Comparison of ENCODE assay signal across 8 cellular contexts in the genomic region with DNA sequence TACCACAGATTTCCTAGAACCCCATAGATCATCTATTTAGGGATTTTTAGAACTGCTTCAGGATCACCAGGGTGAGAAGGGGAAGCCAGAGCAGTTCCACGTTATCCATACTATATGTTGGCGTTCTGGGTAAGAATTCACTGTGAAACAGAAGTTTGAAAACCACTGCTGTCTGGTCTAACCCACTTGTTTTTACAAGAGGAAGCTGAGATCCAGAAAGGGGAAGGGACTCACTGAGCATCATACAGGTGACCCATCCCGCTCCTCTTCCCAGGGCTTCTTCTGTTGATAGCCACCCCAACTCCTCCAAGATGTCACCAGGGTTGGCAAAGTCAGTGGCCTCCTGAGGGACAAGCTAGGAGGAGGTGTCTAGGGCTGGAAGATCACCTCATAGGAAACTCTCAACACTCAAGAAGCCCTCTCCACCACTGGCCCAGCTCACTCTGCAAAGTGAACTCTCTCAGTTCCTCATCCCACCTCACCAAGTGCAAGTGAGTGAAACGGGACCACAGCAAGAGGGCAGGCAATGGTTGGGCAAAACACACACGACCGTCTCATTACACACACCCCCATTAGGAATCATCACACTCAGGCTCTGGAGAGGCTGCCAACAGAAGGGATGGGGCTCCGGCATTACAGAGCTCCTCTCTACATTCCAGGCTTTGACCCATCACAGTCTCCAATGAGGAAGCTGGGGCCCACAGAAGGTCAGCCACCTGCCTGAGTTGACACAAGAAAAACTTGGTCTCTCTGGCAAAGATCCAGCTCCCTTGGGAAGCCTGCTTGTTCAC. TPM values are rescaled to one million over a fixed set of nuclear protein-coding genes. Genes with fewer than 3 reads are reported as not detected.
DNase-seq lines count a peak whose midpoint lies in the region; ATAC-seq and TF ChIP-seq lines count a peak whose summit lies in the region.

No MANE protein-coding gene starts in this region.

- in situ Hi-C loops in ACHN (cut with HindIII; ENCODE audit: low pct_ligation_motif_present, low pct_unique_long_range_greater_than_20kb, low sequenced_read_pairs), result no loop called here

- no peaks in the 10 kb centered on the region for H3K9me3 Mint-ChIP-seq in naive thymus-derived CD8-positive, alpha-beta T cell

- H3K27ac Mint-ChIP-seq in naive thymus-derived CD8-positive, alpha-beta T cell, result peak overlapping the region in 6 of 10 donors; percentile 2 to 73 (median 48)

- DNase-seq in OCI-M1 (lab: John Stamatoyannopoulos, UW) (peak; percentile 15), HCEC 1CT (no peak), ACHN (no peak)
- DNase-seq in naive thymus-derived CD8-positive, alpha-beta T cell, result no peak
- DNase-seq in activated naive CD4-positive, alpha-beta T cell treated with Interleukin-2 at 50 U/mL for 16 hours, result no peak

- peaks cover 4 to 21% (median 18%) of the 10 kb centered on the region in 5 donors for H3K27me3 Mint-ChIP-seq in naive thymus-derived CD8-positive, alpha-beta T cell

- ATAC-seq in GM21619 (IDR thresholded peaks at IDR 0.05; ENCODE audit: unreplicated experiment) (peak; percentile 52), GM21515 (IDR thresholded peaks at IDR 0.05; ENCODE audit: unreplicated experiment) (no peak)
- no peak for ATAC-seq in naive thymus-derived CD8-positive, alpha-beta T cell

- H3K36me3 Mint-ChIP-seq in naive thymus-derived CD8-positive, alpha-beta T cell, result no peaks in the 10 kb centered on the region

- POLR2A ChIA-PET in naive thymus-derived CD8-positive, alpha-beta T cell (lab: Charles Lee), result interaction anchor here (0.6 to 1.5 kb wide), 3 partner anchors 34 to 61 kb away, joined by 3 to 6 read pairs (median 4); partner anchors contain the start of gene CIAO2A

- H3K4me1 Mint-ChIP-seq in naive thymus-derived CD8-positive, alpha-beta T cell, result peaks cover 5 to 47% (median 8%) of the 10 kb centered on the region in 4 donors

- TF ChIP-seq CTCF in GM12872 (IDR thresholded peaks at IDR 0.05; ENCODE audit: insufficient read depth, low read depth, low read length), result peak; percentile 23; the same call in 1 of the 3 replicates

- H3K4me3 Mint-ChIP-seq in naive thymus-derived CD8-positive, alpha-beta T cell, result peak overlapping the region in 8 of 10 donors; percentile 51 to 78 (median 60)

RNA-seq across cellular contexts. Expression of gene DAPK2, which starts 1.8 kb away (rescaled TPM):
- 1 to 10 TPM; 1.3 to 1.6 TPM for total RNA-seq in naive thymus-derived CD8-positive, alpha-beta T cell
- polyA plus RNA-seq in naive thymus-derived CD8-positive, alpha-beta T cell, result 1 to 10 TPM in 2 of 3 donors, under 1 TPM in 1; 0.41 to 4.0 (median 1.1) TPM

RNA-seq across cellular contexts. Expression of gene CIAO2A, which starts 49.1 kb away (rescaled TPM):
- 10 to 100 TPM; 27.5 to 31.8 TPM for total RNA-seq in naive thymus-derived CD8-positive, alpha-beta T cell
- polyA plus RNA-seq in naive thymus-derived CD8-positive, alpha-beta T cell, result 10 to 100 TPM; 54.8 to 84.8 (median 64.9) TPM

RNA-seq across cellular contexts. Expression of gene SNX1, which starts 51.3 kb away (rescaled TPM):
- 100 to 1,000 TPM; 133 to 143 TPM for total RNA-seq in naive thymus-derived CD8-positive, alpha-beta T cell
- 10 to 100 TPM; 42.7 to 72.6 (median 54.8) TPM for polyA plus RNA-seq in naive thymus-derived CD8-positive, alpha-beta T cell
